ENCODE assay signal across 21 cellular contexts in genomic region chr5:170069512-170069911, GRCh38. TPM values are rescaled to one million over a fixed set of nuclear protein-coding genes. Genes with fewer than 3 reads are reported as not detected.
"Had no signal": no experiment of that assay in that cellular context is flagged by ENCODE, and none has a peak within 500 bp of the region (broad histone marks: within the 10 kb centered on the region; RNA-seq: fewer than 3 reads in every experiment).

No MANE protein-coding gene starts in this region.

- H3K36me3 ChIP-seq: SJSA1 had no signal

- H3K27ac ChIP-seq: SJSA1, SK-N-MC had no signal

- H3K9me3 ChIP-seq: SJSA1 had no signal

- H3K4me3 ChIP-seq: SJSA1, SK-N-MC had no signal

- DNase-seq: KBM-7, MM.1S, NCI-H1092 treated with DMSO at 0.1 percent for 48 hours, NCI-H1436, NCI-H187, NCI-H2029, NCI-H2081 treated with DMSO at 0.1 percent for 48 hours, NCI-H2171, NCI-H226, NCI-H446, NCI-H510A, NCI-H524 treated with DMSO at 0.1 percent for 48 hours, NCI-H69, NCI-H774, Right ventricle myocardium superior, RPMI8226, SIG-M5 had no signal

- H3K4me1 ChIP-seq: SJSA1 had no signal

RNA-seq across cellular contexts. Expression of gene FOXI1, which starts 36.2 kb away (rescaled TPM):
- total RNA-seq: HT-29, M059J, Right ventricle myocardium superior, SJSA1 had no signal
